Comparison of ENCODE assay signal across 17 cellular contexts in the genomic region with DNA sequence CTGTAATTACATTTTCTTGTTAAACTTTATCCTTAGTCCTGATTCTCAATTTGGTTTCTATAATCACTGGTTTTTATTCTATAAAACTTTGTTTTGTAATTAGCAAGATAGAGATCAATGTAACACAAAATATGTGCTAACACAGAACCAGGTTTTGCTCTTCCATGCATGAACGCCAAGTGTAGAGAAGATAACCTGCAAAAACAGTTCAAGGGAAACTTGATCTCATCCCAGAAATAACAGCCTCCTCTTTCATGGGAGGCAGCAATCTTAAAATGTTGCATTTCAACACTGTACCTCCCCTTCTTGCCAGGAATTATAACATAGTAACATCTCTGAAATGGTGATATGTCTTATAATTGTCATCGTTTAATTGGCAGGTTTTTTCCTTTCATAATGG.
A peak's percentile ranks its signal among the peaks of the same experiment; 100 is the strongest.
DNase-seq lines count a peak whose midpoint lies in the region; ATAC-seq and TF ChIP-seq lines count a peak whose summit lies in the region.
"Had no signal": no experiment of that assay in that cellular context is flagged by ENCODE, and none has a peak within 500 bp of the region (broad histone marks: within the 10 kb centered on the region; RNA-seq: fewer than 3 reads in every experiment).

No MANE protein-coding gene starts in this region.

- no peaks in the 10 kb centered on the region for H3K9me2 ChIP-seq in OCI-LY7 (ENCODE audit: insufficient read depth, low read length)

- TF ChIP-seq CTCF in OCI-LY7 (conservative IDR thresholded peaks at IDR 0.05; ENCODE audit: low read length) = no peak
- no peak for TF ChIP-seq CTCF in nephron (IDR thresholded peaks at IDR 0.05; ENCODE audit: unreplicated experiment in 3 of 3)
- no peak for TF ChIP-seq CTCF in coronary artery (IDR thresholded peaks at IDR 0.05)

- POLR2A ChIA-PET in OCI-LY7 (lab: Charles Lee) = no interaction called here

- BruUV-seq in OCI-LY7 (replicated peaks; lab: Mats Ljungman, UMichigan) = no TSS peak

- 0 out of 2 replicates have a peak overlapping the region, but pooled peaks have one; percentile 17 for H2AFZ ChIP-seq in OCI-LY7 (ENCODE audit: low read length)
- H2AFZ ChIP-seq: GM23248 had no signal

- H3K9me3 ChIP-seq in OCI-LY7 (ENCODE audit: low read length) = no peaks in the 10 kb centered on the region
- H3K9me3 ChIP-seq: HAP-1 had no signal

- peaks cover 55% of the 10 kb centered on the region for H3K4me1 ChIP-seq in OCI-LY7 (ENCODE audit: insufficient read depth, low read length, poor library complexity, severe bottlenecking)
- H3K4me1 ChIP-seq: HAP-1 had no signal

- H3K36me3 ChIP-seq in OCI-LY7 (ENCODE audit: insufficient read depth, low read length) = no peaks in the 10 kb centered on the region
- H3K36me3 ChIP-seq: BLaER1, HAP-1 had no signal

- no peak overlapping the region for H3K4me3 ChIP-seq in OCI-LY7 (ENCODE audit: low read depth, low read length, poor library complexity, severe bottlenecking)
- no peak overlapping the region for H3K4me3 ChIP-seq in coronary artery
- H3K4me3 ChIP-seq: BLaER1, GM23248, HAP-1 had no signal

- H3K27ac ChIP-seq in OCI-LY7 (ENCODE audit: low read depth, low read length, poor library complexity, severe bottlenecking) = no peak overlapping the region
- H3K27ac ChIP-seq in coronary artery = no peak overlapping the region
- H3K27ac ChIP-seq: BLaER1, GM23248, HL-60 had no signal

- H4K20me1 ChIP-seq in OCI-LY7 (ENCODE audit: insufficient read depth, low read length) = no peaks in the 10 kb centered on the region
- H4K20me1 ChIP-seq: BLaER1 had no signal

- no peaks in the 10 kb centered on the region for H3K36me3 Mint-ChIP-seq in nephron (ENCODE audit: low read depth)
- H3K36me3 Mint-ChIP-seq: CD14-positive monocyte had no signal

- intact Hi-C loops in OCI-LY7 (cut with micrococcal nuclease; ENCODE audit: unreplicated experiment) = no loop called here

- CTCF ChIA-PET in OCI-LY7 (lab: Charles Lee; ENCODE audit: unreplicated experiment) = no interaction called here

- peaks cover 10% of the 10 kb centered on the region for H3K9me3 Mint-ChIP-seq in nephron

- H3K27ac Mint-ChIP-seq in nephron = peak overlapping the region; percentile 2 to 37 (median 33)
- H3K27ac Mint-ChIP-seq: CD14-positive monocyte; CD4-positive, alpha-beta memory T cell had no signal

- peaks cover 23% of the 10 kb centered on the region for H3K4me1 Mint-ChIP-seq in nephron

- DNase-seq in NCI-H2171 treated with DMSO at 0.1 percent for 48 hours (lab: John Stamatoyannopoulos, UW) (peak; percentile 24), NCI-H2171 (lab: John Stamatoyannopoulos, UW) (no peak), OCI-LY7 (ENCODE audit: low spot score) (no peak), coronary artery (ENCODE audit: low spot score) (no peak)
- no peak for DNase-seq in stimulated activated naive CD4-positive, alpha-beta T cell (lab: John Stamatoyannopoulos, UW)
- DNase-seq: 8988T; CD4-positive, alpha-beta memory T cell; DMS153; DMS79; GDM1; GM23248 had no signal

- no peaks in the 10 kb centered on the region for H3K79me2 ChIP-seq in OCI-LY7 (ENCODE audit: insufficient read depth, low read depth, low read length)

- peaks cover 3% of the 10 kb centered on the region for H3K27me3 Mint-ChIP-seq in nephron (ENCODE audit: low read depth)
- H3K27me3 Mint-ChIP-seq: CD4-positive, alpha-beta memory T cell had no signal

- no peak for ATAC-seq in HG03135 (IDR thresholded peaks at IDR 0.05; ENCODE audit: unreplicated experiment)

- H3K4me2 ChIP-seq in OCI-LY7 (ENCODE audit: low read length) = no peak overlapping the region
- H3K4me2 ChIP-seq: BLaER1 had no signal

- H3K4me3 Mint-ChIP-seq in nephron = no peak overlapping the region
- H3K4me3 Mint-ChIP-seq: CD14-positive monocyte; CD4-positive, alpha-beta memory T cell had no signal
